In the genomic region with DNA sequence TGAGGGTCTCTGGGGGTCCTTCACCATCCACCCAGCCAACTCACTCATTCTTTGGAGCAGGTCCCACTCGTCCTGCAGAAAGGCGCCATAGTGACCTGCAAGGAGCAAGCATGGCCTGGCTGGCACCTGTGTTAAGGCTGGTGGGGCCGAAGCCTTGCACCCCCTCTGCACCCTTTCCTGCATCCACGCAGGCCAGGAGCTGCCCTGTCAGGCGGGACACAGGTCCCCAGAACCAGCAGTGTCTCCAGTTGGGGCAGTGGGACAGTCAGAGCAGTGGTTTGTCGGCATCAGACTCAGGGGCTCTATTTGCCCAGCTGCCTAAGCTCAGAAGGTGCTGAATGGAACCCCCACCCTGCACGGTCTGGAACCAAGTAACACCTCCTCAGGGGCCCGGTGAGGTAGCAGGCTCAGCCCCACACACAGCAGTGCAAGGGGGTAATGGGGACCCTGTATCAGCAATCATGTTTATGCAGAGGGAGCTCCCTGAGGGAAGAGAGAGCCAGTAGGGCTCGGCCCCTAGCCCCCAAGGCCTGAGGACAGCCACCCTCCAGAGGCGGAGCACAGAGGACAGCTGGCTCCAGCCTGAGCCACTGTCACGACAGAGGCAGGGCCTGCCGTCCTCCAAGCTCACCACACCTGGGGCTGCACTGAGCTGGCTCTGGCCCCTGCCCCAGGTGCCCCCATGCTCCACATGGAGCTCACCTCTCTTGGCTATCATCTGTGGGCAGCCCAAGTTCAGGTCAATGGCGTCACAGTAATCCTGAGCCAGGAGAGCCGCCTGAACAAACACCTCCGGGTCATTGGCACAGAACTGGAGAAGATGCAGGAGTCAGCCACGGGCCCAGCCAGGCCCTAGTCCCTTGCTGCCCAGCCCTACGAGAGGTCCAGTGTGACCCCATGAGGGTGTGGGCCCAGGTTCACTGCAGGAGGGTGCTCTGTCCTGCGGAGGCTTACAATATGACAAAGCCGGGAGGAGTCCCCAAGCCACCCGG, we compare ENCODE assay signal across 9 cellular contexts. TPM values are rescaled to one million over a fixed set of nuclear protein-coding genes. Genes with fewer than 3 reads are reported as not detected.
DNase-seq lines count a peak whose midpoint lies in the region; ATAC-seq, FAIRE-seq and TF ChIP-seq lines count a peak whose summit lies in the region.
"Had no signal": no experiment of that assay in that cellular context is flagged by ENCODE, and none has a peak within 500 bp of the region (broad histone marks: within the 10 kb centered on the region; RNA-seq: fewer than 3 reads in every experiment).

No MANE protein-coding gene starts in this region.

- H3K9me3 Mint-ChIP-seq in MCF 10A (ENCODE audit: unreplicated experiment) (no peaks in the 10 kb centered on the region), immature natural killer cell (no peaks in the 10 kb centered on the region)
- H3K9me3 Mint-ChIP-seq in activated CD4-positive, alpha-beta memory T cell treated with anti-CD3 and anti-CD28 coated beads, Interleukin-2, amount 10 ng/mL, durations not matched to agents 7 days and 5 days, result no peaks in the 10 kb centered on the region

- peak overlapping the region in 1 of 3 donors; percentile 96 for H3K4me3 ChIP-seq in breast epithelium
- H3K4me3 ChIP-seq in suprapubic skin, result peak overlapping the region; percentile 96

- H3K27me3 ChIP-seq in breast epithelium (no peaks in the 10 kb centered on the region), suprapubic skin (no peaks in the 10 kb centered on the region)

- peaks cover 17% of the 10 kb centered on the region for H3K36me3 Mint-ChIP-seq in MCF 10A (ENCODE audit: insufficient read depth, unreplicated experiment)
- H3K36me3 Mint-ChIP-seq in activated CD4-positive, alpha-beta memory T cell treated with anti-CD3 and anti-CD28 coated beads, Interleukin-2, amount 10 ng/mL, durations not matched to agents 7 days and 5 days (ENCODE audit: low read depth), result peaks cover 3% of the 10 kb centered on the region
- H3K36me3 Mint-ChIP-seq in immature natural killer cell, result no peaks in the 10 kb centered on the region

- FAIRE-seq in H54 (lab: Jason Lieb, UNC), result no peak

- POLR2A ChIA-PET in MCF 10A (lab: Yijun Ruan, JAX), result interaction anchor here (0.7 to 4.0 kb wide), 5 partner anchors 10 to 41 kb away, joined by 3 to 15 read pairs (median 4); a partner anchor contains a TSS
- POLR2A ChIA-PET in activated CD4-positive, alpha-beta memory T cell treated with anti-CD3 and anti-CD28 coated beads, Interleukin-2, amount 10 ng/mL, durations not matched to agents 7 days and 5 days (lab: Charles Lee), result interaction anchor here (1.0 to 2.0 kb wide), 5 partner anchors 10 to 204 kb away, joined by 3 to 8 read pairs (median 3); a partner anchor contains a TSS

- peak overlapping the region; percentile 27 for H3K27ac Mint-ChIP-seq in MCF 10A (ENCODE audit: low read depth, unreplicated experiment)
- no peak overlapping the region for H3K27ac Mint-ChIP-seq in activated CD4-positive, alpha-beta memory T cell treated with anti-CD3 and anti-CD28 coated beads, Interleukin-2, amount 10 ng/mL, durations not matched to agents 7 days and 5 days
- peak overlapping the region in 4 of 6 donors; percentile 34 to 83 (median 49) for H3K27ac Mint-ChIP-seq in immature natural killer cell

- no TSS peak for BruUV-seq in MCF 10A (replicated peaks; lab: Mats Ljungman, UMichigan)

- H3K9me3 ChIP-seq in breast epithelium (no peaks in the 10 kb centered on the region), suprapubic skin (no peaks in the 10 kb centered on the region)

- WGBS in suprapubic skin, result 75% methylated on average over 11 of the region's 20 CpGs

- H3K4me1 ChIP-seq in breast epithelium (peaks cover 0 to 11% of the 10 kb centered on the region in 2 donors), suprapubic skin (peaks cover 38% of the 10 kb centered on the region)

- DNase-seq in MCF 10A (ENCODE audit: unreplicated experiment) (no peak), breast epithelium (ENCODE audit: low spot score in 2 of 2) (no peak), immature natural killer cell (no peak), suprapubic skin (ENCODE audit: low spot score in 2 of 2) (no peak), H54 (ENCODE audit: insufficient read length, low spot score) (no peak), DMS53 treated with DMSO at 0.1 percent for 48 hours (lab: John Stamatoyannopoulos, UW; ENCODE audit: unreplicated experiment) (no peak)
- no peak for DNase-seq in activated CD4-positive, alpha-beta memory T cell treated with anti-CD3 and anti-CD28 coated beads, Interleukin-2, amount 10 ng/mL, durations not matched to agents 7 days and 5 days
- DNase-seq: SIG-M5 had no signal

- H3K27ac ChIP-seq in breast epithelium (peak overlapping the region in 1 of 2 donors; percentile 97), suprapubic skin (peak overlapping the region; percentile 11)

- no peak for TF ChIP-seq CTCF in MCF 10A (IDR thresholded peaks at IDR 0.05; ENCODE audit: unreplicated experiment)
- TF ChIP-seq CTCF in breast epithelium (IDR thresholded peaks at IDR 0.05), result no peak
- no peak for TF ChIP-seq CTCF in suprapubic skin (IDR thresholded peaks at IDR 0.05)

- H3K4me1 Mint-ChIP-seq in MCF 10A (ENCODE audit: insufficient read depth, unreplicated experiment), result no peaks in the 10 kb centered on the region
- peaks cover 17% of the 10 kb centered on the region for H3K4me1 Mint-ChIP-seq in activated CD4-positive, alpha-beta memory T cell treated with anti-CD3 and anti-CD28 coated beads, Interleukin-2, amount 10 ng/mL, durations not matched to agents 7 days and 5 days
- peaks cover 6 to 19% of the 10 kb centered on the region in 2 donors for H3K4me1 Mint-ChIP-seq in immature natural killer cell

- peak overlapping the region; percentile 70 for H3K4me3 Mint-ChIP-seq in MCF 10A (ENCODE audit: unreplicated experiment)
- peak overlapping the region; percentile 67 for H3K4me3 Mint-ChIP-seq in activated CD4-positive, alpha-beta memory T cell treated with anti-CD3 and anti-CD28 coated beads, Interleukin-2, amount 10 ng/mL, durations not matched to agents 7 days and 5 days
- peak overlapping the region; percentile 59 to 74 (median 69) for H3K4me3 Mint-ChIP-seq in immature natural killer cell

- intact Hi-C loops in MCF 10A (cut with micrococcal nuclease), result no loop called here
- intact Hi-C loops in breast epithelium (cut with DNase I; ENCODE audit: low total_unique reads), result no loop called here

- CTCF ChIA-PET in MCF 10A (lab: Yijun Ruan, JAX), result interaction anchor here (0.6 to 1.1 kb wide), 2 partner anchors 16 to 72 kb away, joined by 3 to 5 read pairs; no protein-coding TSS in a partner anchor
- CTCF ChIA-PET in activated CD4-positive, alpha-beta memory T cell treated with anti-CD3 and anti-CD28 coated beads, Interleukin-2, amount 10 ng/mL, durations not matched to agents 7 days and 5 days (lab: Charles Lee), result no interaction called here

- no peak for TF ChIP-seq EP300 in suprapubic skin (IDR thresholded peaks at IDR 0.05)

- H3K27me3 Mint-ChIP-seq in MCF 10A (ENCODE audit: insufficient read depth, unreplicated experiment), result no peaks in the 10 kb centered on the region
- H3K27me3 Mint-ChIP-seq in activated CD4-positive, alpha-beta memory T cell treated with anti-CD3 and anti-CD28 coated beads, Interleukin-2, amount 10 ng/mL, durations not matched to agents 7 days and 5 days, result no peaks in the 10 kb centered on the region
- H3K27me3 Mint-ChIP-seq in immature natural killer cell (ENCODE audit: low read depth in 3 of 3), result peaks cover 4 to 10% (median 5%) of the 10 kb centered on the region in 3 donors

- no peak for TF ChIP-seq POLR2A in breast epithelium (IDR thresholded peaks at IDR 0.05)
- TF ChIP-seq POLR2A in suprapubic skin (IDR thresholded peaks at IDR 0.05), result no peak
- TF ChIP-seq POLR2A in H54 (IDR thresholded peaks at IDR 0.05; ENCODE audit: low read depth, low read length), result no peak

- peaks cover 5% of the 10 kb centered on the region for H3K36me3 ChIP-seq in breast epithelium
- peaks cover 52% of the 10 kb centered on the region for H3K36me3 ChIP-seq in suprapubic skin

- no peak for ATAC-seq in HG03457 (IDR thresholded peaks at IDR 0.05; ENCODE audit: unreplicated experiment)

RNA-seq across cellular contexts. Expression of a gene that starts 1.9 kb away (rescaled TPM):
- total RNA-seq in MCF 10A (2022), result 116 and 123 TPM in 2 replicates
- 10 to 100 TPM; 55.0 to 96.4 (median 82.0) TPM for total RNA-seq in breast epithelium
- 10 to 100 TPM; 98.8 to 99.3 TPM for total RNA-seq in activated CD4-positive, alpha-beta memory T cell treated with anti-CD3 and anti-CD28 coated beads, Interleukin-2, amount 10 ng/mL, durations not matched to agents 7 days and 5 days
- polyA plus RNA-seq in immature natural killer cell, result 10 to 100 TPM; 61.7 to 85.3 (median 82.5) TPM
- 100 to 1,000 TPM in 3 of 4 donors, 10 to 100 TPM in 1; 79.3 to 176 (median 108) TPM for total RNA-seq in suprapubic skin

RNA-seq across cellular contexts. Expression of a gene that starts 12.0 kb away (rescaled TPM):
- total RNA-seq in MCF 10A (2022), result 96.6 and 100 TPM in 2 replicates
- 10 to 100 TPM; 68.8 to 95.4 (median 94.4) TPM for total RNA-seq in breast epithelium
- total RNA-seq in activated CD4-positive, alpha-beta memory T cell treated with anti-CD3 and anti-CD28 coated beads, Interleukin-2, amount 10 ng/mL, durations not matched to agents 7 days and 5 days, result 10 to 100 TPM; 69.0 to 75.6 TPM
- 100 to 1,000 TPM; 174 to 212 (median 183) TPM for polyA plus RNA-seq in immature natural killer cell
- total RNA-seq in suprapubic skin, result 100 to 1,000 TPM in 2 of 4 donors, 10 to 100 TPM in 2; 72.4 to 113 (median 100) TPM

RNA-seq across cellular contexts. Expression of a gene that starts 12.1 kb away (rescaled TPM):
- total RNA-seq in MCF 10A (2022) (37.9 and 38.0 TPM in 2 replicates), breast epithelium (10 to 100 TPM; 30.5 to 49.4 (median 31.8) TPM), suprapubic skin (10 to 100 TPM; 46.0 to 61.0 (median 50.8) TPM)
- 10 to 100 TPM; 26.3 to 28.4 TPM for total RNA-seq in activated CD4-positive, alpha-beta memory T cell treated with anti-CD3 and anti-CD28 coated beads, Interleukin-2, amount 10 ng/mL, durations not matched to agents 7 days and 5 days
- polyA plus RNA-seq in immature natural killer cell, result 1 to 10 TPM; 2.2 to 3.7 (median 3.2) TPM

RNA-seq across cellular contexts. Expression of a gene that starts 26.2 kb away (rescaled TPM):
- 77.9 and 111 TPM in 2 replicates for total RNA-seq in MCF 10A (2022)
- 100 to 1,000 TPM; 202 to 484 (median 228) TPM for total RNA-seq in breast epithelium
- total RNA-seq in activated CD4-positive, alpha-beta memory T cell treated with anti-CD3 and anti-CD28 coated beads, Interleukin-2, amount 10 ng/mL, durations not matched to agents 7 days and 5 days, result 10 to 100 TPM; 93.9 to 95.2 TPM
- polyA plus RNA-seq in immature natural killer cell, result 100 to 1,000 TPM; 144 to 242 (median 165) TPM
- total RNA-seq in suprapubic skin, result 100 to 1,000 TPM; 160 to 267 (median 222) TPM

RNA-seq across cellular contexts. Expression of a gene that starts 32.2 kb away (rescaled TPM):
- 7.1 and 9.7 TPM in 2 replicates for total RNA-seq in MCF 10A (2022)
- total RNA-seq in breast epithelium, result 10 to 100 TPM in 2 of 3 donors, 1 to 10 TPM in 1; 7.6 to 23.0 (median 16.1) TPM
- 1 to 10 TPM; 7.9 to 8.1 TPM for total RNA-seq in activated CD4-positive, alpha-beta memory T cell treated with anti-CD3 and anti-CD28 coated beads, Interleukin-2, amount 10 ng/mL, durations not matched to agents 7 days and 5 days
- not detected for polyA plus RNA-seq in immature natural killer cell
- 10 to 100 TPM; 13.7 to 34.1 (median 14.8) TPM for total RNA-seq in suprapubic skin
